ENCODE assay signal across 8 cellular contexts in the genomic region with DNA sequence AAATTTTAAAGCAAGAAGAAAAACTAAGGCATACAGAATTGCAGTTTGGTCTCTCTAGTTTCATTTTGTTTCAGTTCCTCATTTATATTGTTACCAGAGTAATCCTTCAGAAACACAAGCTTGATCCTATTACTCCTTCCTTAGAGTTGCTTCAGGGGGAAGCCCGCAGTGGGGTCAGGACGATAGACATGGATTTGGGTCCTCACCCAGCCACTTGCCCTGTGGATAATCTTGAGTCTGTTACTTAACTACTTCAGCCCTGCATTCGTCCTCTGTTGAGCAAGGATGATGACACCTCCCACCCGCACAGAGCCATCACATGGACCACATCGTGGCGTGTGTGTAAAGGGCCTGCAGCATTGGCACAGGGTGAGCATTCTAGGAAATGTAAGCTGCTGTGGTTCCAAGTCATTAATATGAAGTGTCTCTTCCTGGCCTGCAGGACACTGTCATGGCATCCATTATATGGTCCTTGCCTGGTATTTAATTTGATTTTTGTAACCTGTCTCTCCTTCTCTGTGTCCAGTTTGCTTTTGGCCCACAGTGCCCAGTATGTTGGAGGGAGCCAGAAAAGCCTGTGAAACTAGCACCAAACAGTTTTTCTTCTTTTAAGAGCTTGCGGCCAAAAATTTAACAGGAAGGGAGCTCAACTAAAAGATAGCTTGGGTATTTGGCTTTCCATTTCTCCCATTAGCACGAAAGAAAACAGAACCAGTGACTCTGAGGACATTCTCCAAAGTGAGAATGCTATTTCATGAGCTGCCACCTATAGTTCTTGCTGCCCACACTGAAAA.
DNase-seq lines count a peak whose midpoint lies in the region; ATAC-seq and TF ChIP-seq lines count a peak whose summit lies in the region.

No MANE protein-coding gene starts in this region.

- no peak for TF ChIP-seq POLR2A in NB4 (IDR thresholded peaks at IDR 0.05; ENCODE audit: extremely low read depth, insufficient read length)

- H3K4me3 ChIP-seq in NB4 (ENCODE audit: low read depth, low read length) (peak overlapping the region; percentile 14), upper lobe of right lung (no peak overlapping the region)

- no peaks in the 10 kb centered on the region for H3K36me3 Mint-ChIP-seq in activated T-helper 17 cell treated with anti-CD3 and anti-CD28 coated beads, Interleukin-2, amount 50 U/mL, for 72 hours (ENCODE audit: low read depth)

- H3K4me3 Mint-ChIP-seq in activated T-helper 17 cell treated with anti-CD3 and anti-CD28 coated beads, Interleukin-2, amount 50 U/mL, for 72 hours, result no peak overlapping the region

- no peaks in the 10 kb centered on the region for H3K9me3 Mint-ChIP-seq in activated T-helper 17 cell treated with anti-CD3 and anti-CD28 coated beads, Interleukin-2, amount 50 U/mL, for 72 hours

- H3K36me3 ChIP-seq in upper lobe of right lung, result no peaks in the 10 kb centered on the region

- TF ChIP-seq CTCF in NB4 (IDR thresholded peaks at IDR 0.05; ENCODE audit: low read depth, low read length), result no peak
- TF ChIP-seq CTCF in upper lobe of right lung (IDR thresholded peaks at IDR 0.05), result no peak

- no peaks in the 10 kb centered on the region for H3K9me3 ChIP-seq in upper lobe of right lung

- peak; percentile 47 for ATAC-seq in GM21529 (IDR thresholded peaks at IDR 0.05; ENCODE audit: unreplicated experiment)
- peak; percentile 81 for ATAC-seq in upper lobe of right lung
- ATAC-seq in activated T-helper 17 cell treated with anti-CD3 and anti-CD28 coated beads, Interleukin-2, amount 50 U/mL, for 72 hours (replicated peaks), result no peak
- no peak for ATAC-seq in HG03039 (IDR thresholded peaks at IDR 0.05; ENCODE audit: unreplicated experiment)

- DNase-seq in NB4 (ENCODE audit: low read depth) (peak; percentile 90), inferior parietal cortex (ENCODE audit: extremely low spot score) (peak; percentile 34), upper lobe of right lung (peak; percentile 74), NCI-H69 (lab: John Stamatoyannopoulos, UW) (no peak), NCI-H1105 treated with DMSO at 0.1 percent for 48 hours (lab: John Stamatoyannopoulos, UW) (no peak)

- H3K27me3 Mint-ChIP-seq in activated T-helper 17 cell treated with anti-CD3 and anti-CD28 coated beads, Interleukin-2, amount 50 U/mL, for 72 hours, result no peaks in the 10 kb centered on the region

- peaks cover 9% of the 10 kb centered on the region for H3K4me1 Mint-ChIP-seq in activated T-helper 17 cell treated with anti-CD3 and anti-CD28 coated beads, Interleukin-2, amount 50 U/mL, for 72 hours

- no peak overlapping the region for H3K27ac Mint-ChIP-seq in activated T-helper 17 cell treated with anti-CD3 and anti-CD28 coated beads, Interleukin-2, amount 50 U/mL, for 72 hours

- H3K4me1 ChIP-seq in upper lobe of right lung, result peaks cover 41% of the 10 kb centered on the region

- peak overlapping the region; percentile 47 for H3K27ac ChIP-seq in upper lobe of right lung

- intact Hi-C loops in upper lobe of right lung (cut with DNase I), result no loop called here

- no peaks in the 10 kb centered on the region for H3K27me3 ChIP-seq in upper lobe of right lung

Comparison
In these comparisons a context has a peak if more than half of its experiments do, and no peak if none do; other contexts are left out.
1. ATAC-seq: peak in GM21529 (single experiment) and upper lobe of right lung (single experiment); none in activated T-helper 17 cell treated with anti-CD3 and anti-CD28 coated beads, Interleukin-2, amount 50 U/mL, for 72 hours (single experiment) and HG03039 (single experiment).
2. DNase-seq: peak in NB4 (single experiment), inferior parietal cortex (single experiment) and upper lobe of right lung (single experiment); none in NCI-H69 (single experiment) and NCI-H1105 treated with DMSO at 0.1 percent for 48 hours (single experiment).